1 cellular context compared by ENCODE assay signal in the genomic region with DNA sequence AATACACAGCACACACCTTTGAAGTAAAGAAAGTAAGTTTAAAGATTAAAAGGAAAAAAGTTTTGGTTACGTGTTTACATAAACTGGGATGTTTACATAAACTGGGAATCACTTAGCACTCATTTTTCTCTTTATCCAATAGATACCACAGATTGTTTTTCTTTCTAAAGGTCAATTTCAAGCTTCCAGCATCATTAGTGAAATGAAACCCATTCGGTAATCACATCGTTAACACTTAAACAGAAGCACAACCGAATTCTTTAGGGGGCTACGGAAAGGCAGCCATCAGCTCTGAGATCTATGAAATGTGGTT.
TF ChIP-seq lines count a peak whose summit lies in the region.

No MANE protein-coding gene starts in this region.

TF ChIP-seq in liver, 16 proteins besides CTCF, POLR2A, EP300 and RAD21 (continued from another document):
- TF ChIP-seq REST (IDR thresholded peaks at IDR 0.05), result no peak
- TF ChIP-seq JUND (IDR thresholded peaks at IDR 0.05), result no peak
